ENCODE assay signal across 13 cellular contexts in the genomic region with DNA sequence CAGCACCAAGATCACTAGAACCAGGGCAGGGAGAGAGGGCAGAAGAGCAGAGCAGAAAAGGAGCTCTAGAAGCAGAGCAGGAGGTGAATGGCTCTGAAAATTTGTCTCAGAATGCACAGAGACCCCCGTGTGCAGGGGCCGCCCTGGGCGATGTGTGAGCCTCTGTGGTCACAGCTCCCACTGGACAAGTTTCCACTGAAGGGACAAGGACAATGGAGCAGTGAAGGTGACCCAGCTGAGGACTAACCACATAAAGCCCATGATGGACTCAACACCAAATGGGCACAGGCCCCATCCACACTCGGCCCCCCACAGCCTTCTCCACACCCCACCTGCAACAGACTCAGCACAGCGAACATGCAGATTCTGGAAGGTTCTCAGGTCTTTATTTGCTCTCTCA. TPM values are rescaled to one million over a fixed set of nuclear protein-coding genes. Genes with fewer than 3 reads are reported as not detected.
A peak's percentile ranks its signal among the peaks of the same experiment; 100 is the strongest.
DNase-seq lines count a peak whose midpoint lies in the region; ATAC-seq and TF ChIP-seq lines count a peak whose summit lies in the region.
"Had no signal": no experiment of that assay in that cellular context is flagged by ENCODE, and none has a peak within 500 bp of the region (broad histone marks: within the 10 kb centered on the region; RNA-seq: fewer than 3 reads in every experiment).

No MANE protein-coding gene starts in this region.

- POLR2A ChIA-PET in naive thymus-derived CD8-positive, alpha-beta T cell (lab: Charles Lee) = interaction anchor here (0.6 to 4.9 kb wide), 14 partner anchors 9 to 262 kb away, joined by 3 to 49 read pairs (median 5); a partner anchor contains a TSS

- intact Hi-C loops in activated T-helper 1 cell treated with anti-CD3 and anti-CD28 coated beads, Interleukin-12 subunit alpha, Interleukin-12 subunit beta, Interleukin-2, Interleukin-4 antibody, amounts not matched to agents 30 ng/mL and 10 ng/mL and 1 ng/mL, durations not matched to agents 14 hours and 24 hours and 36 hours (cut with micrococcal nuclease) = no loop called here

- peak; percentile 23 for DNase-seq in activated CD4-positive, alpha-beta T cell treated with anti-CD3 and anti-CD28 coated beads, Interleukin-2, amount 50 U/mL, for 1 hour
- DNase-seq in activated CD4-positive, alpha-beta T cell treated with anti-CD3 and anti-CD28 coated beads for 48 hours = no peak
- DNase-seq in GM12865 (ENCODE audit: low read depth) (no peak), NCI-H1930 (lab: John Stamatoyannopoulos, UW) (no peak)
- no peak for DNase-seq in activated T-helper 1 cell treated with anti-CD3 and anti-CD28 coated beads, Interleukin-12 subunit alpha, Interleukin-12 subunit beta, Interleukin-2, Interleukin-4 antibody, amounts not matched to agents 30 ng/mL and 10 ng/mL and 1 ng/mL, durations not matched to agents 14 hours and 24 hours and 36 hours (ENCODE audit: low spot score)
- DNase-seq in naive thymus-derived CD8-positive, alpha-beta T cell = peak in 4 of 10 donors; percentile 7 to 22 (median 12)
- DNase-seq: hypothalamus, left cardiac atrium, NCI-H2081 treated with DMSO at 0.1 percent for 48 hours had no signal

- peaks cover 72% of the 10 kb centered on the region for H3K4me1 Mint-ChIP-seq in activated T-helper 1 cell treated with anti-CD3 and anti-CD28 coated beads, Interleukin-12 subunit alpha, Interleukin-12 subunit beta, Interleukin-2, Interleukin-4 antibody, amounts not matched to agents 30 ng/mL and 10 ng/mL and 1 ng/mL, durations not matched to agents 14 hours and 24 hours and 36 hours (ENCODE audit: low read depth)
- H3K4me1 Mint-ChIP-seq in naive thymus-derived CD8-positive, alpha-beta T cell = peaks cover 49 to 75% (median 62%) of the 10 kb centered on the region in 4 donors

- peak overlapping the region; percentile 86 for H3K4me3 ChIP-seq in GM12865 (ENCODE audit: low read depth, low read length)
- H3K4me3 ChIP-seq: A549, breast epithelium had no signal

- TF ChIP-seq CTCF in GM12865 (IDR thresholded peaks at IDR 0.05; ENCODE audit: insufficient read depth, low read depth, low read length, missing control alignments) = no peak

- H3K27me3 Mint-ChIP-seq in activated T-helper 1 cell treated with anti-CD3 and anti-CD28 coated beads, Interleukin-12 subunit alpha, Interleukin-12 subunit beta, Interleukin-2, Interleukin-4 antibody, amounts not matched to agents 30 ng/mL and 10 ng/mL and 1 ng/mL, durations not matched to agents 14 hours and 24 hours and 36 hours (ENCODE audit: insufficient read depth) = no peaks in the 10 kb centered on the region
- peaks cover 0 to 2% (median 0%) of the 10 kb centered on the region in 5 donors for H3K27me3 Mint-ChIP-seq in naive thymus-derived CD8-positive, alpha-beta T cell

- ATAC-seq in naive thymus-derived CD8-positive, alpha-beta T cell = no peak
- ATAC-seq in HG03432 (IDR thresholded peaks at IDR 0.05; ENCODE audit: unreplicated experiment) (no peak), HG03342 (IDR thresholded peaks at IDR 0.05; ENCODE audit: unreplicated experiment) (no peak)
- ATAC-seq: A549, left cardiac atrium had no signal

- H3K9me3 Mint-ChIP-seq in activated T-helper 1 cell treated with anti-CD3 and anti-CD28 coated beads, Interleukin-12 subunit alpha, Interleukin-12 subunit beta, Interleukin-2, Interleukin-4 antibody, amounts not matched to agents 30 ng/mL and 10 ng/mL and 1 ng/mL, durations not matched to agents 14 hours and 24 hours and 36 hours = no peaks in the 10 kb centered on the region
- H3K9me3 Mint-ChIP-seq in naive thymus-derived CD8-positive, alpha-beta T cell = peaks cover 0 to 1% (median 0%) of the 10 kb centered on the region in 9 donors

- peak overlapping the region; percentile 70 for H3K27ac Mint-ChIP-seq in activated T-helper 1 cell treated with anti-CD3 and anti-CD28 coated beads, Interleukin-12 subunit alpha, Interleukin-12 subunit beta, Interleukin-2, Interleukin-4 antibody, amounts not matched to agents 30 ng/mL and 10 ng/mL and 1 ng/mL, durations not matched to agents 14 hours and 24 hours and 36 hours
- peak overlapping the region; percentile 60 to 100 (median 96) for H3K27ac Mint-ChIP-seq in naive thymus-derived CD8-positive, alpha-beta T cell

- peaks cover 46% of the 10 kb centered on the region for H3K36me3 Mint-ChIP-seq in activated T-helper 1 cell treated with anti-CD3 and anti-CD28 coated beads, Interleukin-12 subunit alpha, Interleukin-12 subunit beta, Interleukin-2, Interleukin-4 antibody, amounts not matched to agents 30 ng/mL and 10 ng/mL and 1 ng/mL, durations not matched to agents 14 hours and 24 hours and 36 hours (ENCODE audit: low read depth)
- peaks cover 17 to 51% (median 32%) of the 10 kb centered on the region in 3 donors for H3K36me3 Mint-ChIP-seq in naive thymus-derived CD8-positive, alpha-beta T cell

- peak overlapping the region; percentile 95 for H3K4me3 Mint-ChIP-seq in activated T-helper 1 cell treated with anti-CD3 and anti-CD28 coated beads, Interleukin-12 subunit alpha, Interleukin-12 subunit beta, Interleukin-2, Interleukin-4 antibody, amounts not matched to agents 30 ng/mL and 10 ng/mL and 1 ng/mL, durations not matched to agents 14 hours and 24 hours and 36 hours
- H3K4me3 Mint-ChIP-seq in naive thymus-derived CD8-positive, alpha-beta T cell = peak overlapping the region; percentile 76 to 100 (median 96)

RNA-seq across cellular contexts. Expression of a gene that starts 3.5 kb away (rescaled TPM):
- 3,770 and 3,814 TPM in 2 replicates for total RNA-seq in activated T-helper 1 cell treated with anti-CD3 and anti-CD28 coated beads, Interleukin-12 subunit alpha, Interleukin-12 subunit beta, Interleukin-2, Interleukin-4 antibody, amounts not matched to agents 30 ng/mL and 10 ng/mL and 1 ng/mL, durations not matched to agents 14 hours and 24 hours and 36 hours
- total RNA-seq in naive thymus-derived CD8-positive, alpha-beta T cell = 1,000 to 10,000 TPM; 5,337 to 5,382 TPM
- polyA plus RNA-seq in naive thymus-derived CD8-positive, alpha-beta T cell = 1,000 to 10,000 TPM; 5,978 to 8,548 (median 7,722) TPM

RNA-seq across cellular contexts. Expression of a gene that starts 49.9 kb away (rescaled TPM):
- 11.5 and 12.4 TPM in 2 replicates for total RNA-seq in activated T-helper 1 cell treated with anti-CD3 and anti-CD28 coated beads, Interleukin-12 subunit alpha, Interleukin-12 subunit beta, Interleukin-2, Interleukin-4 antibody, amounts not matched to agents 30 ng/mL and 10 ng/mL and 1 ng/mL, durations not matched to agents 14 hours and 24 hours and 36 hours
- 10 to 100 TPM; 21.0 to 21.9 TPM for total RNA-seq in naive thymus-derived CD8-positive, alpha-beta T cell
- polyA plus RNA-seq in naive thymus-derived CD8-positive, alpha-beta T cell = 1 to 10 TPM; 3.7 to 5.8 (median 5.5) TPM
